Comparison of ENCODE assay signal across 22 cellular contexts in genomic region chr20:43375586-43375985, GRCh38.
DNase-seq lines count a peak whose midpoint lies in the region; ATAC-seq, FAIRE-seq and TF ChIP-seq lines count a peak whose summit lies in the region.
"Had no signal": no experiment of that assay in that cellular context is flagged by ENCODE, and none has a peak within 500 bp of the region (broad histone marks: within the 10 kb centered on the region; RNA-seq: fewer than 3 reads in every experiment).

No MANE protein-coding gene starts in this region.

- POLR2A ChIA-PET in IMR-90 (lab: Charles Lee; ENCODE audit: unreplicated experiment) = interaction anchor here (1.0 kb wide), 1 partner anchor 13 kb away, joined by 4 read pairs; no protein-coding TSS in a partner anchor

- H2BK5ac ChIP-seq in IMR-90 (ENCODE audit: low read depth, low read length, poor library complexity, severe bottlenecking) = no peak overlapping the region
- no peak overlapping the region for H2BK5ac ChIP-seq in mesenchymal stem cell (ENCODE audit: low read depth, low read length, poor library complexity, severe bottlenecking)

- BruUV-seq in IMR-90 (replicated peaks; lab: Mats Ljungman, UMichigan) = no TSS peak

- H3K56ac ChIP-seq in IMR-90 (ENCODE audit: extremely low read depth, insufficient read depth, low read length) = no peak overlapping the region

- H3K9ac ChIP-seq in IMR-90 (ENCODE audit: low read depth, low read length) (no peak overlapping the region), mesenchymal stem cell (ENCODE audit: low read length) (peak overlapping the region; percentile 9)
- H3K9ac ChIP-seq: BLaER1 had no signal

- H3K4me1 ChIP-seq in IMR-90 (ENCODE audit: control insufficient read depth, insufficient read depth, low read length) (no peaks in the 10 kb centered on the region; the same call in 1 of the 2 replicates), mesenchymal stem cell (ENCODE audit: control insufficient read depth, insufficient read depth, low read depth, low read length) (no peaks in the 10 kb centered on the region), prostate gland (replicated peaks) (no peaks in the 10 kb centered on the region)
- H3K4me1 ChIP-seq: BLaER1 had no signal

- H3K4ac ChIP-seq in IMR-90 (ENCODE audit: low read depth, low read length) = no peak overlapping the region
- H3K4ac ChIP-seq in mesenchymal stem cell (ENCODE audit: low read depth in 1 of 2, low read length in 2 of 2) = no peak overlapping the region

- H2BK120ac ChIP-seq in IMR-90 (ENCODE audit: low read depth, low read length) (no peak overlapping the region), mesenchymal stem cell (ENCODE audit: low read depth, low read length) (no peak overlapping the region)

- H2AFZ ChIP-seq in IMR-90 (replicated peaks; ENCODE audit: low read length, poor library complexity) = no peak overlapping the region
- no peak overlapping the region for H2AFZ ChIP-seq in mesenchymal stem cell (ENCODE audit: low read depth, low read length)

- H3K79me1 ChIP-seq in IMR-90 (ENCODE audit: low read depth in 1 of 2, low read length in 2 of 2) (no peaks in the 10 kb centered on the region), mesenchymal stem cell (replicated peaks; ENCODE audit: low read length, poor library complexity, severe bottlenecking) (no peaks in the 10 kb centered on the region)

- no peak overlapping the region for H4K5ac ChIP-seq in IMR-90 (ENCODE audit: low read depth, low read length)

- dilution Hi-C loops in IMR-90 (cut with HindIII; ENCODE audit: low sequenced_read_pairs, unreplicated experiment) = no loop called here

- CTCF ChIA-PET in IMR-90 (lab: Yijun Ruan, JAX) = interaction anchor here (0.6 kb wide), 1 partner anchor 1684 kb away, joined by 3 read pairs; no protein-coding TSS in a partner anchor

- H3K4me3 ChIP-seq in IMR-90 (ENCODE audit: insufficient read depth, low read depth, low read length) (no peak overlapping the region), bronchial epithelial cell (ENCODE audit: low read depth, low read length) (no peak overlapping the region), mesenchymal stem cell (ENCODE audit: insufficient read depth in 1 of 2, low read depth in 1 of 2, low read length in 2 of 2) (no peak overlapping the region), prostate gland (no peak overlapping the region)
- H3K4me3 ChIP-seq: BLaER1 had no signal

- H3K4me2 ChIP-seq in IMR-90 (ENCODE audit: low read depth, low read length) (no peak overlapping the region), mesenchymal stem cell (ENCODE audit: low read length, poor library complexity, severe bottlenecking) (no peak overlapping the region)
- H3K4me2 ChIP-seq: BLaER1 had no signal

- H3K23ac ChIP-seq in IMR-90 (ENCODE audit: low read depth, low read length) (no peak overlapping the region), mesenchymal stem cell (ENCODE audit: low read length in 2 of 2) (no peak overlapping the region)

- H3K14ac ChIP-seq in IMR-90 (replicated peaks; ENCODE audit: low read depth, low read length) = no peak overlapping the region
- no peak overlapping the region for H3K14ac ChIP-seq in mesenchymal stem cell (ENCODE audit: low read length in 2 of 2)

- intact Hi-C loops in IMR-90 (cut with micrococcal nuclease) (no loop called here), prostate gland (cut with DNase I) (no loop called here), sciatic nerve (cut with DNase I) (no loop called here)

- peak; percentile 56; the same call in 1 of the 2 replicates for ATAC-seq in IMR-90 (ENCODE audit: low read depth)
- no peak for ATAC-seq in sciatic nerve
- ATAC-seq in HG02798 (IDR thresholded peaks at IDR 0.05; ENCODE audit: poor library complexity, unreplicated experiment) = no peak
- ATAC-seq: Panc1 had no signal

- H2AK5ac ChIP-seq in IMR-90 (ENCODE audit: low read depth, low read length) (no peak overlapping the region), mesenchymal stem cell (ENCODE audit: low read length, severe bottlenecking) (no peak overlapping the region)

- WGBS in IMR-90 (ENCODE audit: extremely low coverage in 2 of 2, insufficient read length in 1 of 2), 2 experiments = no CpG with 5 or more reads among the region's 1 CpG
- no CpG with 5 or more reads among the region's 1 CpG for WGBS in mesenchymal stem cell
- 51% methylated on average over 1 of the region's 1 CpG for WGBS in prostate gland

- no peaks in the 10 kb centered on the region for H3K9me1 ChIP-seq in IMR-90 (ENCODE audit: insufficient read depth, low read length)

- H2BK15ac ChIP-seq in IMR-90 (ENCODE audit: low read depth, low read length) = no peak overlapping the region
- no peak overlapping the region for H2BK15ac ChIP-seq in mesenchymal stem cell (ENCODE audit: low read depth, poor library complexity, severe bottlenecking)

- no peaks in the 10 kb centered on the region for H4K20me1 ChIP-seq in IMR-90 (ENCODE audit: insufficient read depth, low read length)
- H4K20me1 ChIP-seq: BLaER1 had no signal

- no peaks in the 10 kb centered on the region for H3K9me3 ChIP-seq in IMR-90 (ENCODE audit: control insufficient read depth, insufficient read depth, low read length)
- no peaks in the 10 kb centered on the region for H3K9me3 ChIP-seq in mesenchymal stem cell (ENCODE audit: control insufficient read depth, low read length)
- no peaks in the 10 kb centered on the region for H3K9me3 ChIP-seq in prostate gland
- H3K9me3 ChIP-seq: BLaER1 had no signal

- no peak for TF ChIP-seq CTCF in IMR-90 (conservative IDR thresholded peaks at IDR 0.05; ENCODE audit: low read depth, low read length)
- no peak for TF ChIP-seq CTCF in bronchial epithelial cell (IDR thresholded peaks at IDR 0.05; ENCODE audit: insufficient read depth, low read length, severe bottlenecking)
- TF ChIP-seq CTCF in prostate gland (IDR thresholded peaks at IDR 0.05) = no peak

- TF ChIP-seq RAD21 in IMR-90 (IDR thresholded peaks at IDR 0.05; ENCODE audit: low read length) = no peak

- no peak overlapping the region for H2BK20ac ChIP-seq in IMR-90 (ENCODE audit: low read depth, low read length)

- H2AK9ac ChIP-seq in IMR-90 (replicated peaks; ENCODE audit: low read depth, low read length, poor library complexity) = no peak overlapping the region

- peak; percentile 30 for DNase-seq in ELR (ENCODE audit: low read depth)
- DNase-seq in IMR-90 = peak; percentile 43
- DNase-seq in bronchial epithelial cell (ENCODE audit: low read depth) = peak; percentile 6
- no peak for DNase-seq in mesenchymal stem cell
- no peak for DNase-seq in prostate gland (ENCODE audit: low spot score)
- DNase-seq in T1000 (lab: John Stamatoyannopoulos, UW) = no peak
- no peak for DNase-seq in sciatic nerve (ENCODE audit: low spot score)
- DNase-seq: CD4-positive, alpha-beta T cell; COR-L47; DMS53; GF-D8; KBM-7; NCI-H2029; NCI-H526 treated with DMSO at 0.1 percent for 48 hours; SHP77 treated with DMSO at 0.1 percent for 48 hours had no signal

- H3K36me3 ChIP-seq in IMR-90 (ENCODE audit: control insufficient read depth, insufficient read depth, low read length) (no peaks in the 10 kb centered on the region), bronchial epithelial cell (ENCODE audit: control insufficient read depth, insufficient read depth, low read length) (no peaks in the 10 kb centered on the region), mesenchymal stem cell (ENCODE audit: control insufficient read depth in 1 of 2, insufficient read depth in 2 of 2, low read depth in 1 of 2, low read length in 2 of 2) (no peaks in the 10 kb centered on the region), prostate gland (no peaks in the 10 kb centered on the region)
- H3K36me3 ChIP-seq: BLaER1 had no signal

- FAIRE-seq in bronchial epithelial cell (lab: Jason Lieb, UNC) = no peak
- FAIRE-seq: A204.1, GM12892, GM19239, HTR-8/SVneo had no signal

- no peak overlapping the region for H4K91ac ChIP-seq in IMR-90 (ENCODE audit: insufficient read depth, low read depth, low read length)
- no peak overlapping the region for H4K91ac ChIP-seq in mesenchymal stem cell (ENCODE audit: low read length)

- no peak overlapping the region for H3K27ac ChIP-seq in IMR-90 (ENCODE audit: insufficient read depth, low read length)
- no peak overlapping the region for H3K27ac ChIP-seq in mesenchymal stem cell (ENCODE audit: low read length, poor library complexity, severe bottlenecking)
- no peak overlapping the region for H3K27ac ChIP-seq in prostate gland
- H3K27ac ChIP-seq: BLaER1 had no signal

- in situ Hi-C loops in IMR-90 (cut with MboI; ENCODE audit: low sequenced_read_pairs) = no loop called here

- H4K8ac ChIP-seq in IMR-90 (ENCODE audit: low read depth in 2 of 2, low read length in 2 of 2) (no peak overlapping the region), mesenchymal stem cell (ENCODE audit: low read length) (no peak overlapping the region)

- H2BK12ac ChIP-seq in mesenchymal stem cell (ENCODE audit: low read length in 2 of 2) = no peak overlapping the region

- H3K27me3 ChIP-seq in IMR-90 (ENCODE audit: control insufficient read depth, insufficient read depth, low read length) (no peaks in the 10 kb centered on the region), bronchial epithelial cell (ENCODE audit: control insufficient read depth, insufficient read depth, low read length) (no peaks in the 10 kb centered on the region), mesenchymal stem cell (ENCODE audit: control insufficient read depth in 1 of 2, insufficient read depth in 1 of 2, low read length in 2 of 2) (no peaks in the 10 kb centered on the region), prostate gland (replicated peaks; ENCODE audit: insufficient read depth) (no peaks in the 10 kb centered on the region)
- H3K27me3 ChIP-seq: BLaER1 had no signal

- TF ChIP-seq POLR2A in IMR-90 (IDR thresholded peaks at IDR 0.05; ENCODE audit: low read depth, low read length) (no peak), prostate gland (IDR thresholded peaks at IDR 0.05) (no peak)

- no peak overlapping the region for H3K18ac ChIP-seq in IMR-90 (ENCODE audit: low read depth, low read length)
- no peak overlapping the region for H3K18ac ChIP-seq in mesenchymal stem cell (ENCODE audit: low read depth in 1 of 2, low read length in 2 of 2)

TF ChIP-seq in IMR-90, 13 proteins besides CTCF, POLR2A, EP300 and RAD21:
- TF ChIP-seq MXI1 (IDR thresholded peaks at IDR 0.05; ENCODE audit: borderline replicate concordance, low read depth, low read length) (no peak), MAZ (IDR thresholded peaks at IDR 0.05; ENCODE audit: borderline replicate concordance, low read depth, low read length) (no peak), USF2 (IDR thresholded peaks at IDR 0.05; ENCODE audit: low read depth, low read length) (no peak)

Comparison
In these comparisons a context has a peak if more than half of its experiments do, and no peak if none do; other contexts are left out.
1. DNase-seq: peak in ELR (single experiment), IMR-90 (single experiment) and bronchial epithelial cell (single experiment); none in mesenchymal stem cell (single experiment), prostate gland (single experiment), T1000 (single experiment) and sciatic nerve (single experiment).